In the genomic region with DNA sequence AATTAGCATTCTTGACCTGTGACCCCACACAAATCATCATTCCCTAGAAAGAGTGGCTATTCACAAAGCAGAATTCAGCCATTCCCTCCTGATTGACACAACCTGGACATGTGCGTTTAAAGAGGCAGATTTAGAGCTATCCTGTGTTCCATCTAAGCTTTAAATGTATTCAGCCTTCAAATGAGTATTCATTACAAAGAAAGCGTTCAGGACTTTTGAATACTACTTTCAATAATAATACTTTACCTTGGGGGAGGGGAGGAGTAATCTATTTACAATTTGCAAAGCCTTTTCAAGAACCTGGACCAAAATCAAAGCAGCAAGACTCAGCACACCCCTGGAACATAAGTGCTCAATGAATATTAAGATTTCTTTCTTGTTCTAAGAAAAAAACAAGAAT, we compare ENCODE assay signal across 1 cellular context.
TF ChIP-seq lines count a peak whose summit lies in the region.

No MANE protein-coding gene starts in this region.

TF ChIP-seq in WTC11, 78 proteins besides CTCF, POLR2A, EP300 and RAD21 (continued from another document):
- TF ChIP-seq ARID4B (CRISPR knock-in tag; IDR thresholded peaks at IDR 0.05; ENCODE audit: borderline replicate concordance): no peak
- TF ChIP-seq, protein P1, sequence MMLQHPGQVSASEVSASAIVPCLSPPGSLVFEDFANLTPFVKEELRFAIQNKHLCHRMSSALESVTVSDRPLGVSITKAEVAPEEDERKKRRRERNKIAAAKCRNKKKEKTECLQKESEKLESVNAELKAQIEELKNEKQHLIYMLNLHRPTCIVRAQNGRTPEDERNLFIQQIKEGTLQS (CRISPR knock-in tag; conservative IDR thresholded peaks at IDR 0.05): no peak
- no peak for TF ChIP-seq KAT7 (CRISPR knock-in tag; IDR thresholded peaks at IDR 0.05; ENCODE audit: borderline replicate concordance)
- TF ChIP-seq ZNF512 (CRISPR knock-in tag; IDR thresholded peaks at IDR 0.05; ENCODE audit: borderline replicate concordance): no peak
- no peak for TF ChIP-seq ZSCAN18 (CRISPR knock-in tag; IDR thresholded peaks at IDR 0.05)
